Comparison of ENCODE assay signal across 8 cellular contexts in the genomic region with DNA sequence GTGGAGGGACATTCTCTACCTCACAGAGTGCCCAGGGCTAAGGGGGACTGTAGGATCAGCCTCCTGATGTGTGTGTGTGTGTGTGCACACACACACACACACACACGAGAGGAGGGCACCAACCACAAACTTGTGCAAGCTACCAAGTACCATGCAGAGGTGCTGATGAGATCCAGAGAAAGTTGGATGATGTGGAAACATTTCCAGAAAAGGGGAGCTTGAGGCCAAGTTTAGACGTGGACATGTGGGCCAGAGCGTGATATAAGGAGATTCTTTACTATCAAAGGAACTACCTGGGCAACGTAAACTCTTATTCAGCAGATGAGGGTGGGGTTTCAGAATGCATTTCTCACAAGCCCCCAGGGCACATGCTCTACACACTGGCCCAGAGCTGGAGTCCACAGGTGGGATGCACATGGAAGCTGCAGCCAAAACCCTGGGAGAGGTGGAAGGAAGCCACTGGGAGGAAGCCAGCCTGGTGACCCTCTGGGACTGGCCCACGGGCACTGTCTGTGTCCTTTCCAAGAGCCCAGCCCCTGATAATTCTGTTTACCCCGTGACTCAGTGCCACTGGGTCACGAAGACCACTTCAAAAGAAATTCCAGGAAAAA. TPM values are rescaled to one million over a fixed set of nuclear protein-coding genes. Genes with fewer than 3 reads are reported as not detected.
DNase-seq lines count a peak whose midpoint lies in the region; TF ChIP-seq lines count a peak whose summit lies in the region.

No MANE protein-coding gene starts in this region.

- H3K27ac Mint-ChIP-seq in activated CD4-positive, alpha-beta T cell treated with anti-CD3 and anti-CD28 coated beads, Interleukin-2, amount 10 ng/mL, durations not matched to agents 24 days and 14 days, result peak overlapping the region; percentile 58
- H3K27ac Mint-ChIP-seq in brain, result peak overlapping the region in 4 of 5 experiments; percentile 94 to 97 (median 97)
- peak overlapping the region; percentile 43 for H3K27ac Mint-ChIP-seq in type B pancreatic cell

- peak overlapping the region; percentile 92 for H3K27ac ChIP-seq in muscle layer of colon (ENCODE audit: low read depth, low read length)
- H3K27ac ChIP-seq in tibial artery, result no peak overlapping the region

- H3K36me3 Mint-ChIP-seq in activated CD4-positive, alpha-beta T cell treated with anti-CD3 and anti-CD28 coated beads, Interleukin-2, amount 10 ng/mL, durations not matched to agents 24 days and 14 days (ENCODE audit: low read depth), result no peaks in the 10 kb centered on the region
- H3K36me3 Mint-ChIP-seq in brain (peaks cover 4% of the 10 kb centered on the region), type B pancreatic cell (peaks cover 4% of the 10 kb centered on the region)

- no peaks in the 10 kb centered on the region for H3K27me3 Mint-ChIP-seq in activated CD4-positive, alpha-beta T cell treated with anti-CD3 and anti-CD28 coated beads, Interleukin-2, amount 10 ng/mL, durations not matched to agents 24 days and 14 days
- H3K27me3 Mint-ChIP-seq in brain (no peaks in the 10 kb centered on the region), type B pancreatic cell (no peaks in the 10 kb centered on the region)

- no peak for DNase-seq in activated CD4-positive, alpha-beta T cell treated with anti-CD3 and anti-CD28 coated beads, Interleukin-2, amount 10 ng/mL, durations not matched to agents 24 days and 14 days
- no peak for DNase-seq in activated CD4-positive, alpha-beta T cell treated with anti-CD3 and anti-CD28 coated beads for 4 hours
- no peak for DNase-seq in type B pancreatic cell (ENCODE audit: extremely low spot score, unreplicated experiment)
- DNase-seq in COLO668 (lab: John Stamatoyannopoulos, UW; ENCODE audit: unreplicated experiment), result no peak
- no peak for DNase-seq in DMS53 treated with DMSO at 0.1 percent for 48 hours (lab: John Stamatoyannopoulos, UW; ENCODE audit: unreplicated experiment)
- no peak for DNase-seq in tibial artery

- no peak overlapping the region for H3K4me3 ChIP-seq in muscle layer of colon (ENCODE audit: low read depth in 1 of 2, low read length in 2 of 2)
- no peak overlapping the region for H3K4me3 ChIP-seq in tibial artery

- H3K9me3 ChIP-seq in muscle layer of colon (ENCODE audit: low read length) (no peaks in the 10 kb centered on the region), tibial artery (no peaks in the 10 kb centered on the region)

- peaks cover 7% of the 10 kb centered on the region for H3K36me3 ChIP-seq in muscle layer of colon (ENCODE audit: insufficient read depth, low read length)
- H3K36me3 ChIP-seq in tibial artery, result peaks cover 0 to 13% (median 4%) of the 10 kb centered on the region in 3 donors

- intact Hi-C loops in activated CD4-positive, alpha-beta T cell treated with anti-CD3 and anti-CD28 coated beads, Interleukin-2, amount 10 ng/mL, durations not matched to agents 24 days and 14 days (cut with micrococcal nuclease), result no loop called here
- intact Hi-C loops in tibial artery (cut with DNase I; ENCODE audit: low total_unique reads), result no loop called here

- H3K9ac ChIP-seq in muscle layer of colon (ENCODE audit: low read length), result peak overlapping the region; percentile 19

- no peaks in the 10 kb centered on the region for H3K27me3 ChIP-seq in muscle layer of colon (ENCODE audit: control insufficient read depth in 1 of 2, insufficient read depth in 2 of 2, low read length in 2 of 2)
- no peaks in the 10 kb centered on the region for H3K27me3 ChIP-seq in tibial artery

- H3K4me1 ChIP-seq in muscle layer of colon (ENCODE audit: insufficient read depth, low read length) (peaks cover 86% of the 10 kb centered on the region), tibial artery (peaks cover 0 to 68% (median 22%) of the 10 kb centered on the region in 4 donors)

- peaks cover 12% of the 10 kb centered on the region for H3K4me1 Mint-ChIP-seq in activated CD4-positive, alpha-beta T cell treated with anti-CD3 and anti-CD28 coated beads, Interleukin-2, amount 10 ng/mL, durations not matched to agents 24 days and 14 days
- peaks cover 71% of the 10 kb centered on the region for H3K4me1 Mint-ChIP-seq in brain
- H3K4me1 Mint-ChIP-seq in type B pancreatic cell (ENCODE audit: unreplicated experiment), result peaks cover 46% of the 10 kb centered on the region

- no peaks in the 10 kb centered on the region for H3K9me3 Mint-ChIP-seq in activated CD4-positive, alpha-beta T cell treated with anti-CD3 and anti-CD28 coated beads, Interleukin-2, amount 10 ng/mL, durations not matched to agents 24 days and 14 days
- no peaks in the 10 kb centered on the region for H3K9me3 Mint-ChIP-seq in brain
- no peaks in the 10 kb centered on the region for H3K9me3 Mint-ChIP-seq in type B pancreatic cell

- no peak for TF ChIP-seq CTCF in brain (conservative IDR thresholded peaks at IDR 0.05)
- TF ChIP-seq CTCF in type B pancreatic cell (conservative IDR thresholded peaks at IDR 0.05), result no peak
- no peak for TF ChIP-seq CTCF in tibial artery (IDR thresholded peaks at IDR 0.05)

- no peak overlapping the region for H3K4me3 Mint-ChIP-seq in activated CD4-positive, alpha-beta T cell treated with anti-CD3 and anti-CD28 coated beads, Interleukin-2, amount 10 ng/mL, durations not matched to agents 24 days and 14 days
- H3K4me3 Mint-ChIP-seq in brain (peak overlapping the region in 1 of 5 experiments; percentile 16), type B pancreatic cell (no peak overlapping the region)

RNA-seq across cellular contexts. Expression of a gene that starts 53.5 kb away (rescaled TPM):
- 5.2 and 5.4 TPM in 2 replicates for total RNA-seq in activated CD4-positive, alpha-beta T cell treated with anti-CD3 and anti-CD28 coated beads, Interleukin-2, amount 10 ng/mL, durations not matched to agents 24 days and 14 days
- polyA plus RNA-seq in brain (ENCODE audit: insufficient read depth, low read depth, low replicate concordance), result 20.7 TPM
- total RNA-seq in type B pancreatic cell (ENCODE audit: low replicate concordance), result 57.4 and 80.0 TPM in 2 replicates

Comparison
In these comparisons a context has a peak if more than half of its experiments do, and no peak if none do; other contexts are left out.
1. H3K27ac Mint-ChIP-seq: peak in every context shown above with its lines; median percentile 97 in brain; 58 in activated CD4-positive, alpha-beta T cell treated with anti-CD3 and anti-CD28 coated beads, Interleukin-2, amount 10 ng/mL, durations not matched to agents 24 days and 14 days; 43 in type B pancreatic cell.